In the genomic region with DNA sequence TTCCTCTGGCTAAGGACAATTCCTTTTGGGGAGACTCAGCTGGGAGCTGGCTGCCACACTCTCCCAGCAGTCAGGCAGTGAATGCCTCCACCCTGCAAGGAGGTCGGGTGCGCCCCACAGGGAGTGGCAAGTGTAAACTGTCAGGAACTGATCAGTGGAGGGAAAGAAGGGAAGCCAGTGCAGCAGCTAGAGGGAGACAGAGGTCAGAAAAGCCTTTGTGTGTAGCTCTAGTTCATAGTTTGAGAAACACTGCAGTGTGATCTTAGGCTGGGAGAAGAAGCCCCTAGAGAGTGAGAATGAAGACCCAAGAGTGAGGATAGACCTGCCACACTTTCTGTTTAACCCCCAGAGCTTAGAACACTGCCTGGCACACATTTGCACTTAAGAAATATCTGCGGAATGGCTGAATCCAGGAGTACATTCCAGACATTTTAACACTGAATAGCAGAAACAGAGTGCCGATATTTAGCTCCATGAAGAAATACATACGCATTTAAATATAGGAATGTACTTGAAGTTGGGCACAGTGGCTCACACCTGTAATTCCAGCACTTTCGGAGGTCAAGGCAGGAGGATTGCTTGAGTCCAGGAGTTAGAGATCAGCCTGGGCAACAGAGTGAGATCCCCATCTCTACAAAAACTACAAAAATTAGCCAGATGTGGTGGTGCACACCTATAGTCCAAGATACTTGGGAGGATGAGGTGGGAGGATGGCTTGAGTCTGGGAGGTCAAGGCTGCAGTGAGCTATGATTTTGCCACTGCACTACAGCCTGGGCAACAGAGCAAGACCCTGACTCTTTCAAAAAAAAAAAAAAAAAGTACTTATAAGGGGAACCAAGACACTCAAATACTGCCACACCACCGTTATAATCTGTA, we compare ENCODE assay signal across 1 cellular context.
A peak's percentile ranks its signal among the peaks of the same experiment; 100 is the strongest.
TF ChIP-seq lines count a peak whose summit lies in the region.

No MANE protein-coding gene starts in this region.

TF ChIP-seq in K562, 482 proteins besides CTCF, POLR2A, EP300 and RAD21 (continued from another document):
- TF ChIP-seq POLR3A (IDR thresholded peaks at IDR 0.05; ENCODE audit: borderline replicate concordance, extremely low read depth, insufficient read depth, insufficient read length) (no peak), ZNF24 (IDR thresholded peaks at IDR 0.05) (0 out of 2 replicates have a peak, but pooled peaks have one; percentile 8), TEAD4 (IDR thresholded peaks at IDR 0.05; ENCODE audit: low read length) (no peak), TEAD4 (CRISPR knock-in tag; IDR thresholded peaks at IDR 0.05; ENCODE audit: borderline replicate concordance) (no peak), NR2C2 (CRISPR knock-in tag; IDR thresholded peaks at IDR 0.05) (no peak), NR2C2 (tag; IDR thresholded peaks at IDR 0.05) (no peak), RB1 (IDR thresholded peaks at IDR 0.05; ENCODE audit: low read depth) (0 out of 2 replicates have a peak, but pooled peaks have one; percentile 49), FOXK2 (conservative IDR thresholded peaks at IDR 0.05 in 1 of 2, IDR thresholded peaks at IDR 0.05 in 1 of 2; ENCODE audit: low read depth in 2 of 2) (0 out of 4 replicates have a peak, but pooled peaks of 1 of the 2 experiments have one; percentile 23), HCFC1 (IDR thresholded peaks at IDR 0.05; ENCODE audit: low read depth, low read length) (peak; percentile 17; the same call in 1 of the 2 replicates), JUND (IDR thresholded peaks at IDR 0.05; ENCODE audit: borderline replicate concordance, low read depth, low read length) (0 out of 2 replicates have a peak, but pooled peaks have one; percentile 32), JUND (tag; IDR thresholded peaks at IDR 0.05; ENCODE audit: borderline replicate concordance, low read depth, low read length) (no peak), ZNF134 (CRISPR knock-in tag; conservative IDR thresholded peaks at IDR 0.05) (0 out of 2 replicates have a peak, but pooled peaks have one; percentile 56), CTBP1 (IDR thresholded peaks at IDR 0.05; ENCODE audit: borderline replicate concordance) (peak; percentile 38; the same call in 1 of the 2 replicates), HNRNPUL1 (IDR thresholded peaks at IDR 0.05; ENCODE audit: low read length) (no peak), NRF1 (conservative IDR thresholded peaks at IDR 0.05 in 1 of 2, IDR thresholded peaks at IDR 0.05 in 1 of 2) (0 out of 4 replicates have a peak, but pooled peaks of 1 of the 2 experiments have one; percentile 23), MCM3 (IDR thresholded peaks at IDR 0.05) (0 out of 2 replicates have a peak, but pooled peaks have one; percentile 9), CC2D1A (IDR thresholded peaks at IDR 0.05) (peak; percentile 54; the same call in 1 of the 2 replicates), BCOR (IDR thresholded peaks at IDR 0.05) (0 out of 2 replicates have a peak, but pooled peaks have one; percentile 11), KHSRP (IDR thresholded peaks at IDR 0.05) (no peak), HNRNPK (IDR thresholded peaks at IDR 0.05; ENCODE audit: low read depth, low read length, poor library complexity, severe bottlenecking) (no peak), BRD4 (IDR thresholded peaks at IDR 0.05) (no peak), SMC3 (conservative IDR thresholded peaks at IDR 0.05; ENCODE audit: insufficient read depth, low read depth, low read length) (peak; percentile 55; the same call in 1 of the 2 replicates), ZEB2 (IDR thresholded peaks at IDR 0.05) (no peak), EHMT2 (IDR thresholded peaks at IDR 0.05) (0 out of 2 replicates have a peak, but pooled peaks have one; percentile 38), STAG1 (CRISPR knock-in tag; IDR thresholded peaks at IDR 0.05; ENCODE audit: borderline replicate concordance) (peak; percentile 20; the same call in 1 of the 2 replicates), MEIS2 (IDR thresholded peaks at IDR 0.05; ENCODE audit: partially characterized antibody) (peak; percentile 39), ZNF121 (CRISPR knock-in tag; conservative IDR thresholded peaks at IDR 0.05) (peak; percentile 92), SOX6 (IDR thresholded peaks at IDR 0.05) (0 out of 2 replicates have a peak, but pooled peaks have one; percentile 12)
- TF ChIP-seq, protein P1, sequence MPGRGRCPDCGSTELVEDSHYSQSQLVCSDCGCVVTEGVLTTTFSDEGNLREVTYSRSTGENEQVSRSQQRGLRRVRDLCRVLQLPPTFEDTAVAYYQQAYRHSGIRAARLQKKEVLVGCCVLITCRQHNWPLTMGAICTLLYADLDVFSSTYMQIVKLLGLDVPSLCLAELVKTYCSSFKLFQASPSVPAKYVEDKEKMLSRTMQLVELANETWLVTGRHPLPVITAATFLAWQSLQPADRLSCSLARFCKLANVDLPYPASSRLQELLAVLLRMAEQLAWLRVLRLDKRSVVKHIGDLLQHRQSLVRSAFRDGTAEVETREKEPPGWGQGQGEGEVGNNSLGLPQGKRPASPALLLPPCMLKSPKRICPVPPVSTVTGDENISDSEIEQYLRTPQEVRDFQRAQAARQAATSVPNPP (IDR thresholded peaks at IDR 0.05; ENCODE audit: borderline replicate concordance, insufficient read depth, insufficient read length): no peak
- TF ChIP-seq, protein P2, sequence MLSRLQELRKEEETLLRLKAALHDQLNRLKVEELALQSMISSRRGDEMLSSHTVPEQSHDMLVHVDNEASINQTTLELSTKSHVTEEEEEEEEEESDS (CRISPR knock-in tag; IDR thresholded peaks at IDR 0.05): no peak
- TF ChIP-seq, protein P3, sequence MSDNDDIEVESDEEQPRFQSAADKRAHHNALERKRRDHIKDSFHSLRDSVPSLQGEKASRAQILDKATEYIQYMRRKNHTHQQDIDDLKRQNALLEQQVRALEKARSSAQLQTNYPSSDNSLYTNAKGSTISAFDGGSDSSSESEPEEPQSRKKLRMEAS (CRISPR knock-in tag; IDR thresholded peaks at IDR 0.05): no peak
- TF ChIP-seq, protein P4, sequence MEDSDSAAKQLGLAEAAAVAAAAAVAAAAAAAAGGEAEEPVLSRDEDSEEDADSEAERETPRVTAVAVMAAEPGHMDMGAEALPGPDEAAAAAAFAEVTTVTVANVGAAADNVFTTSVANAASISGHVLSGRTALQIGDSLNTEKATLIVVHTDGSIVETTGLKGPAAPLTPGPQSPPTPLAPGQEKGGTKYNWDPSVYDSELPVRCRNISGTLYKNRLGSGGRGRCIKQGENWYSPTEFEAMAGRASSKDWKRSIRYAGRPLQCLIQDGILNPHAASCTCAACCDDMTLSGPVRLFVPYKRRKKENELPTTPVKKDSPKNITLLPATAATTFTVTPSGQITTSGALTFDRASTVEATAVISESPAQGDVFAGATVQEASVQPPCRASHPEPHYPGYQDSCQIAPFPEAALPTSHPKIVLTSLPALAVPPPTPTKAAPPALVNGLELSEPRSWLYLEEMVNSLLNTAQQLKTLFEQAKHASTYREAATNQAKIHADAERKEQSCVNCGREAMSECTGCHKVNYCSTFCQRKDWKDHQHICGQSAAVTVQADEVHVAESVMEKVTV (CRISPR knock-in tag; IDR thresholded peaks at IDR 0.05): peak; percentile 65
- TF ChIP-seq, protein P5, sequence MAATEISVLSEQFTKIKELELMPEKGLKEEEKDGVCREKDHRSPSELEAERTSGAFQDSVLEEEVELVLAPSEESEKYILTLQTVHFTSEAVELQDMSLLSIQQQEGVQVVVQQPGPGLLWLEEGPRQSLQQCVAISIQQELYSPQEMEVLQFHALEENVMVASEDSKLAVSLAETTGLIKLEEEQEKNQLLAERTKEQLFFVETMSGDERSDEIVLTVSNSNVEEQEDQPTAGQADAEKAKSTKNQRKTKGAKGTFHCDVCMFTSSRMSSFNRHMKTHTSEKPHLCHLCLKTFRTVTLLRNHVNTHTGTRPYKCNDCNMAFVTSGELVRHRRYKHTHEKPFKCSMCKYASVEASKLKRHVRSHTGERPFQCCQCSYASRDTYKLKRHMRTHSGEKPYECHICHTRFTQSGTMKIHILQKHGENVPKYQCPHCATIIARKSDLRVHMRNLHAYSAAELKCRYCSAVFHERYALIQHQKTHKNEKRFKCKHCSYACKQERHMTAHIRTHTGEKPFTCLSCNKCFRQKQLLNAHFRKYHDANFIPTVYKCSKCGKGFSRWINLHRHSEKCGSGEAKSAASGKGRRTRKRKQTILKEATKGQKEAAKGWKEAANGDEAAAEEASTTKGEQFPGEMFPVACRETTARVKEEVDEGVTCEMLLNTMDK (IDR thresholded peaks at IDR 0.05; ENCODE audit: borderline replicate concordance, insufficient read depth, low read depth, low read length, poor library complexity, severe bottlenecking): peak; percentile 28
- TF ChIP-seq, protein P6, sequence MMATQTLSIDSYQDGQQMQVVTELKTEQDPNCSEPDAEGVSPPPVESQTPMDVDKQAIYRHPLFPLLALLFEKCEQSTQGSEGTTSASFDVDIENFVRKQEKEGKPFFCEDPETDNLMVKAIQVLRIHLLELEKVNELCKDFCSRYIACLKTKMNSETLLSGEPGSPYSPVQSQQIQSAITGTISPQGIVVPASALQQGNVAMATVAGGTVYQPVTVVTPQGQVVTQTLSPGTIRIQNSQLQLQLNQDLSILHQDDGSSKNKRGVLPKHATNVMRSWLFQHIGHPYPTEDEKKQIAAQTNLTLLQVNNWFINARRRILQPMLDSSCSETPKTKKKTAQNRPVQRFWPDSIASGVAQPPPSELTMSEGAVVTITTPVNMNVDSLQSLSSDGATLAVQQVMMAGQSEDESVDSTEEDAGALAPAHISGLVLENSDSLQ (IDR thresholded peaks at IDR 0.05): peak; percentile 49; the same call in 1 of the 2 replicates
